In genomic region chr19:10260141-10260584, GRCh38 we compare ENCODE assay signal across 11 cellular contexts. TPM values are rescaled to one million over a fixed set of nuclear protein-coding genes. Genes with fewer than 3 reads are reported as not detected.
DNase-seq lines count a peak whose midpoint lies in the region; ATAC-seq, FAIRE-seq and TF ChIP-seq lines count a peak whose summit lies in the region.
"Had no signal": no experiment of that assay in that cellular context is flagged by ENCODE, and none has a peak within 500 bp of the region (broad histone marks: within the 10 kb centered on the region; RNA-seq: fewer than 3 reads in every experiment).

No MANE protein-coding gene starts in this region.

- no peak overlapping the region for H3K9ac ChIP-seq in astrocyte (ENCODE audit: low read length)

- H3K9me3 Mint-ChIP-seq in astrocyte (ENCODE audit: unreplicated experiment) = no peaks in the 10 kb centered on the region
- H3K9me3 Mint-ChIP-seq in GM23338 = no peaks in the 10 kb centered on the region

- H3K27me3 ChIP-seq in astrocyte (ENCODE audit: insufficient read depth, low read length) = no peaks in the 10 kb centered on the region
- H3K27me3 ChIP-seq in GM23338 (ENCODE audit: insufficient read depth) = no peaks in the 10 kb centered on the region
- H3K27me3 ChIP-seq: SJSA1 had no signal

- no peaks in the 10 kb centered on the region for H3K27me3 Mint-ChIP-seq in astrocyte (ENCODE audit: low read depth, unreplicated experiment)
- H3K27me3 Mint-ChIP-seq in GM23338 (ENCODE audit: insufficient read depth, low read depth, poor library complexity) = peaks cover 5% of the 10 kb centered on the region

- H3K4me1 Mint-ChIP-seq in astrocyte (ENCODE audit: low read depth, unreplicated experiment) (peaks cover 4% of the 10 kb centered on the region), GM23338 (no peaks in the 10 kb centered on the region)

- H3K4me2 ChIP-seq in astrocyte (ENCODE audit: low read length) (no peak overlapping the region), GM23338 (no peak overlapping the region)

- peaks cover 3% of the 10 kb centered on the region for H3F3A ChIP-seq in GM23338 (replicated peaks; ENCODE audit: low read depth)

- H3K4me1 ChIP-seq in astrocyte (ENCODE audit: insufficient read depth, low read length) (peaks cover 11% of the 10 kb centered on the region), GM23338 (ENCODE audit: insufficient read depth) (no peaks in the 10 kb centered on the region)
- H3K4me1 ChIP-seq: SJSA1 had no signal

- H3K36me3 ChIP-seq in astrocyte (ENCODE audit: insufficient read depth, low read length) = peaks cover 7% of the 10 kb centered on the region
- peaks cover 6% of the 10 kb centered on the region for H3K36me3 ChIP-seq in GM23338 (ENCODE audit: insufficient read depth)

- no peak overlapping the region for H3K4me3 ChIP-seq in astrocyte (ENCODE audit: insufficient read depth, low read depth, low read length)
- no peak overlapping the region for H3K4me3 ChIP-seq in GM23338
- H3K4me3 ChIP-seq: SJSA1 had no signal

- no peak for FAIRE-seq in astrocyte (lab: Jason Lieb, UNC)

- H3K27ac ChIP-seq in astrocyte (ENCODE audit: low read depth, low read length) (no peak overlapping the region), GM23338 (ENCODE audit: low read depth) (no peak overlapping the region)
- H3K27ac ChIP-seq: SJSA1 had no signal

- no peak overlapping the region for H3K4me3 Mint-ChIP-seq in astrocyte (ENCODE audit: unreplicated experiment)
- H3K4me3 Mint-ChIP-seq in GM23338 = no peak overlapping the region

- H3K27ac Mint-ChIP-seq in astrocyte (ENCODE audit: unreplicated experiment) (no peak overlapping the region), GM23338 (no peak overlapping the region)

- no peak overlapping the region for H2AFZ ChIP-seq in astrocyte (ENCODE audit: low read depth, low read length)
- H2AFZ ChIP-seq in GM23338 = no peak overlapping the region

- peaks cover 13% of the 10 kb centered on the region for H4K20me1 ChIP-seq in astrocyte (ENCODE audit: insufficient read depth, low read length)
- no peaks in the 10 kb centered on the region; the same call in 1 of the 2 replicates for H4K20me1 ChIP-seq in GM23338 (replicated peaks; ENCODE audit: insufficient read depth)

- TF ChIP-seq CTCF in astrocyte (IDR thresholded peaks at IDR 0.05; ENCODE audit: insufficient read depth, low read depth, low read length) = no peak
- no peak for TF ChIP-seq CTCF in GM23338 (conservative IDR thresholded peaks at IDR 0.05; ENCODE audit: low read depth in 2 of 2)

- no peaks in the 10 kb centered on the region for H3K9me2 ChIP-seq in GM23338 (ENCODE audit: insufficient read depth)

- H3K79me2 ChIP-seq in astrocyte (ENCODE audit: insufficient read depth, low read length) = no peaks in the 10 kb centered on the region
- no peaks in the 10 kb centered on the region for H3K79me2 ChIP-seq in GM23338 (replicated peaks; ENCODE audit: insufficient read depth)

- no peak for ATAC-seq in HG02852 (IDR thresholded peaks at IDR 0.05; ENCODE audit: unreplicated experiment)
- ATAC-seq in GM21381 (IDR thresholded peaks at IDR 0.05; ENCODE audit: unreplicated experiment) = no peak
- no peak for ATAC-seq in GM23338

- peaks cover 24% of the 10 kb centered on the region for H3K36me3 Mint-ChIP-seq in astrocyte (ENCODE audit: low read depth, unreplicated experiment)
- H3K36me3 Mint-ChIP-seq in GM23338 (ENCODE audit: low read depth) = peaks cover 33% of the 10 kb centered on the region

- DNase-seq in DMS53 treated with DMSO at 0.1 percent for 48 hours (lab: John Stamatoyannopoulos, UW; ENCODE audit: unreplicated experiment) = peak; percentile 48
- peak; percentile 73 for DNase-seq in SW480 (ENCODE audit: low spot score)
- peak; percentile 42 for DNase-seq in astrocyte (ENCODE audit: low read depth)
- peak; percentile 32 to 57 for DNase-seq in stimulated activated CD4-positive, alpha-beta T cell treated with anti-CD3 and anti-CD28 coated beads, Interleukin-1b, Interleukin-23, amount 100 ng/mL, for 4 hours (ENCODE audit: low read depth in 2 of 2)
- DNase-seq in central memory CD4-positive, alpha-beta T cell = no peak
- DNase-seq in GM23338 (ENCODE audit: low spot score) = no peak
- DNase-seq: amniotic stem cell, MV-4-11 had no signal

- no peaks in the 10 kb centered on the region for H3K9me3 ChIP-seq in astrocyte (ENCODE audit: insufficient read depth, low read depth, low read length)
- H3K9me3 ChIP-seq: SJSA1 had no signal

TF ChIP-seq in GM23338, 12 proteins besides CTCF, POLR2A, EP300 and RAD21 (continues in another document):
- no peak for TF ChIP-seq ZNF331 (CRISPR knock-in tag; IDR thresholded peaks at IDR 0.05; ENCODE audit: low read depth)
- TF ChIP-seq EZH2 (IDR thresholded peaks at IDR 0.05; ENCODE audit: low read depth, unreplicated experiment) = no peak
- TF ChIP-seq STAT1 (IDR thresholded peaks at IDR 0.05; ENCODE audit: unreplicated experiment) = no peak
- TF ChIP-seq ZNF114 (CRISPR knock-in tag; IDR thresholded peaks at IDR 0.05) = no peak
- no peak for TF ChIP-seq JUNB (IDR thresholded peaks at IDR 0.05; ENCODE audit: unreplicated experiment)
- TF ChIP-seq EZH2phosphoT487 (IDR thresholded peaks at IDR 0.05; ENCODE audit: unreplicated experiment) = no peak
- no peak for TF ChIP-seq NANOG (IDR thresholded peaks at IDR 0.05; ENCODE audit: borderline replicate concordance)
- no peak for TF ChIP-seq REST (IDR thresholded peaks at IDR 0.05; ENCODE audit: unreplicated experiment)
- TF ChIP-seq, protein P1, sequence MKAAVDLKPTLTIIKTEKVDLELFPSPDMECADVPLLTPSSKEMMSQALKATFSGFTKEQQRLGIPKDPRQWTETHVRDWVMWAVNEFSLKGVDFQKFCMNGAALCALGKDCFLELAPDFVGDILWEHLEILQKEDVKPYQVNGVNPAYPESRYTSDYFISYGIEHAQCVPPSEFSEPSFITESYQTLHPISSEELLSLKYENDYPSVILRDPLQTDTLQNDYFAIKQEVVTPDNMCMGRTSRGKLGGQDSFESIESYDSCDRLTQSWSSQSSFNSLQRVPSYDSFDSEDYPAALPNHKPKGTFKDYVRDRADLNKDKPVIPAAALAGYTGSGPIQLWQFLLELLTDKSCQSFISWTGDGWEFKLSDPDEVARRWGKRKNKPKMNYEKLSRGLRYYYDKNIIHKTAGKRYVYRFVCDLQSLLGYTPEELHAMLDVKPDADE (IDR thresholded peaks at IDR 0.05) = no peak
- no peak for TF ChIP-seq POLR2AphosphoS5 (IDR thresholded peaks at IDR 0.05; ENCODE audit: low read depth)
- no peak for TF ChIP-seq CREB1 (CRISPR knock-in tag; IDR thresholded peaks at IDR 0.05; ENCODE audit: low read depth)

RNA-seq across cellular contexts. Expression of gene MRPL4, which starts 8.1 kb away (rescaled TPM):
- total RNA-seq in astrocyte = 57.8 and 60.3 TPM in 2 replicates
- 152 and 171 TPM in 2 replicates for total RNA-seq in GM23338 (2014; rRNA removed; shearing (Covaris generic))
- 92.0 and 102 TPM in 2 replicates for polyA plus RNA-seq in GM23338 (2016; fragmentation: Nextera tagmentation; extraction: Ambion mirVana)

RNA-seq across cellular contexts. Expression of gene ICAM1, which starts 10.8 kb away (rescaled TPM):
- total RNA-seq in astrocyte = 9.3 and 11.0 TPM in 2 replicates
- 3.5 and 3.6 TPM in 2 replicates for total RNA-seq in GM23338 (2014; rRNA removed; shearing (Covaris generic))
- polyA plus RNA-seq in GM23338 (2016; fragmentation: Nextera tagmentation; extraction: Ambion mirVana) = 1.0 and 1.6 TPM in 2 replicates

RNA-seq across cellular contexts. Expression of gene ICAM4, which starts 26.6 kb away (rescaled TPM):
- total RNA-seq in astrocyte = 0.20 TPM in 1 of 2 replicates, not detected in the other
- total RNA-seq in GM23338 (2014; rRNA removed; shearing (Covaris generic)) = 1.0 and 3.8 TPM in 2 replicates
- 0.81 and 0.96 TPM in 2 replicates for polyA plus RNA-seq in GM23338 (2016; fragmentation: Nextera tagmentation; extraction: Ambion mirVana)
- total RNA-seq: SJSA1 had no signal

RNA-seq across cellular contexts. Expression of gene S1PR2, which starts 29.0 kb away (rescaled TPM):
- total RNA-seq in astrocyte = 15.7 and 16.8 TPM in 2 replicates
- total RNA-seq in GM23338 (2014; rRNA removed; shearing (Covaris generic)) = 13.2 and 13.9 TPM in 2 replicates
- polyA plus RNA-seq in GM23338 (2016; fragmentation: Nextera tagmentation; extraction: Ambion mirVana) = 8.9 and 9.2 TPM in 2 replicates

RNA-seq across cellular contexts. Expression of gene ICAM5, which starts 29.6 kb away (rescaled TPM):
- 0.07 and 0.31 TPM in 2 replicates for total RNA-seq in astrocyte
- 2.7 and 4.6 TPM in 2 replicates for total RNA-seq in GM23338 (2014; rRNA removed; shearing (Covaris generic))
- polyA plus RNA-seq in GM23338 (2016; fragmentation: Nextera tagmentation; extraction: Ambion mirVana) = 0.47 and 0.78 TPM in 2 replicates

Comparison
In these comparisons a context has a peak if more than half of its experiments do, and no peak if none do; other contexts are left out.
1. DNase-seq: peak in DMS53 treated with DMSO at 0.1 percent for 48 hours (single experiment), SW480 (single experiment), astrocyte (single experiment) and stimulated activated CD4-positive, alpha-beta T cell treated with anti-CD3 and anti-CD28 coated beads, Interleukin-1b, Interleukin-23, amount 100 ng/mL, for 4 hours (2 of 2); none in central memory CD4-positive, alpha-beta T cell (single experiment) and GM23338 (single experiment).